In the genomic region with DNA sequence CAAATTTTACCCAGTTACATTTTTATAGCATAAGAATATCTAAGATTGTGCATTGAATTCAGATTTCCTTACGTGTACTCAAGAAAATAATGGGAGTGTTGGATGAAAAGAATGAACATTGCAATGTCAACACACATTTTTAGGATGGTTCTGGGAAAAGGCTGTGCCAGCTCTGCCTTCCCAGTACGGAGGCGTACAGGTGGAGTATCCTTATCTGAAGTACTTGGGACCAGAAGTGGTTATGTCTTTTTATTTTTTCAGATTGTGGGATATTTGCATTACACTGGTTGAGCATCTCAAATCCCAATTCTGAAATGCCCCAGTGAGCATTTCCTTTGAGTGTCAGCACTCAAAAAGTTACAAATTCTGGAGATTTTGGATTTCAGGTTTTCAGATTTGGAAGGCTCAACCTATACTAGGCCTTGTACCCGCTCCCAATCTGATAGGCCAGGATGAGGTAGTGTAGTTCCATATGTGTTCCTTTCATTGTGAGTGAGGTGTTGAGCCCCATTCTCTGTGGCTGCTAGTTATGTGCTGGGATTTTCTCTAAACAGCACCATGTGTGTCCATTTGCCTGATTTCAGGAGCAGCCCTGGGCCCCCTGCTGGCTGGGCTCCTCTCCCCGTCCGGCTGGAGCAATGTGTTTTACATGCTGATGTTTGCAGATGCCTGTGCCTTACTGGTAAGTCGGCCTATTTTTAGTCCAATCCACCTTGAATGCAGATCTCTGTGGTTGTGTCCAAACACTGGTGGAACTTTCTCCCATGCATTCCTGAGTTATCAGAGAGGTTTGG, we compare ENCODE assay signal across 12 cellular contexts.
DNase-seq lines count a peak whose midpoint lies in the region; ATAC-seq and TF ChIP-seq lines count a peak whose summit lies in the region.
"Had no signal": no experiment of that assay in that cellular context is flagged by ENCODE, and none has a peak within 500 bp of the region (broad histone marks: within the 10 kb centered on the region; RNA-seq: fewer than 3 reads in every experiment).

No MANE protein-coding gene starts in this region.

- H3K4me3 Mint-ChIP-seq in activated naive CD8-positive, alpha-beta T cell treated with anti-CD3 and anti-CD28 coated beads, Interleukin-2, amount 10 ng/mL, durations not matched to agents 7 days and 5 days = no peak overlapping the region
- H3K4me3 Mint-ChIP-seq in activated naive CD8-positive, alpha-beta T cell treated with anti-CD3 and anti-CD28 coated beads for 36 hours = no peak overlapping the region
- H3K4me3 Mint-ChIP-seq in glutamatergic neuron (ENCODE audit: unreplicated experiment) = no peak overlapping the region

- peaks cover 12% of the 10 kb centered on the region for H3K9me3 Mint-ChIP-seq in activated naive CD8-positive, alpha-beta T cell treated with anti-CD3 and anti-CD28 coated beads, Interleukin-2, amount 10 ng/mL, durations not matched to agents 7 days and 5 days
- peaks cover 9% of the 10 kb centered on the region for H3K9me3 Mint-ChIP-seq in activated naive CD8-positive, alpha-beta T cell treated with anti-CD3 and anti-CD28 coated beads for 36 hours
- peaks cover 10% of the 10 kb centered on the region for H3K9me3 Mint-ChIP-seq in glutamatergic neuron (ENCODE audit: unreplicated experiment)

- ATAC-seq in activated naive CD8-positive, alpha-beta T cell treated with anti-CD3 and anti-CD28 coated beads, Interleukin-2, amount 10 ng/mL, durations not matched to agents 7 days and 5 days (ENCODE audit: low read depth) = no peak
- ATAC-seq in RWPE2 (ENCODE audit: low read depth) (0 out of 3 replicates have a peak, but pooled peaks have one; percentile 25), upper lobe of right lung (peak; percentile 15)

- H3K27ac Mint-ChIP-seq in activated naive CD8-positive, alpha-beta T cell treated with anti-CD3 and anti-CD28 coated beads, Interleukin-2, amount 10 ng/mL, durations not matched to agents 7 days and 5 days = no peak overlapping the region
- no peak overlapping the region for H3K27ac Mint-ChIP-seq in activated naive CD8-positive, alpha-beta T cell treated with anti-CD3 and anti-CD28 coated beads for 36 hours
- H3K27ac Mint-ChIP-seq in glutamatergic neuron (ENCODE audit: unreplicated experiment) = no peak overlapping the region

- no peaks in the 10 kb centered on the region for H3K27me3 ChIP-seq in RWPE2 (ENCODE audit: insufficient read depth, poor library complexity, severe bottlenecking)
- no peaks in the 10 kb centered on the region for H3K27me3 ChIP-seq in upper lobe of right lung
- no peaks in the 10 kb centered on the region for H3K27me3 ChIP-seq in thyroid gland
- H3K27me3 ChIP-seq: BLaER1 treated with 17β-estradiol and CSF1 and Interleukin-3, amounts not matched to agents 10 nM and 100 nM; spleen had no signal

- 88 to 94% methylated on average over 7 of the region's 7 CpGs for WGBS in thyroid gland, 2 donors

- H3K9me3 ChIP-seq in RWPE2 (ENCODE audit: severe bottlenecking) (peaks cover 5% of the 10 kb centered on the region), upper lobe of right lung (no peaks in the 10 kb centered on the region), thyroid gland (no peaks in the 10 kb centered on the region)

- POLR2A ChIA-PET in activated naive CD8-positive, alpha-beta T cell treated with anti-CD3 and anti-CD28 coated beads, Interleukin-2, amount 10 ng/mL, durations not matched to agents 7 days and 5 days (lab: Charles Lee) = no interaction called here

- intact Hi-C loops in upper lobe of right lung (cut with DNase I) (no loop called here), thyroid gland (cut with DNase I) (no loop called here)

- H3K27me3 Mint-ChIP-seq in activated naive CD8-positive, alpha-beta T cell treated with anti-CD3 and anti-CD28 coated beads, Interleukin-2, amount 10 ng/mL, durations not matched to agents 7 days and 5 days = no peaks in the 10 kb centered on the region
- no peaks in the 10 kb centered on the region for H3K27me3 Mint-ChIP-seq in activated naive CD8-positive, alpha-beta T cell treated with anti-CD3 and anti-CD28 coated beads for 36 hours
- no peaks in the 10 kb centered on the region for H3K27me3 Mint-ChIP-seq in glutamatergic neuron (ENCODE audit: unreplicated experiment)

- H3K4me1 ChIP-seq in RWPE2 (ENCODE audit: insufficient read depth, poor library complexity, severe bottlenecking) = no peaks in the 10 kb centered on the region
- H3K4me1 ChIP-seq in upper lobe of right lung = no peaks in the 10 kb centered on the region
- no peaks in the 10 kb centered on the region for H3K4me1 ChIP-seq in thyroid gland
- H3K4me1 ChIP-seq: spleen had no signal

- H3K36me3 ChIP-seq in RWPE2 (ENCODE audit: low read depth) (0 out of 2 replicates have a peak, but pooled peaks cover 3% of the 10 kb centered on the region), upper lobe of right lung (no peaks in the 10 kb centered on the region), thyroid gland (peaks cover 19 to 20% of the 10 kb centered on the region in 2 donors)

- no peak for TF ChIP-seq POLR2A in thyroid gland (IDR thresholded peaks at IDR 0.05)

- TF ChIP-seq CTCF in RWPE2 (IDR thresholded peaks at IDR 0.05; ENCODE audit: poor library complexity, severe bottlenecking) = peak; percentile 21
- TF ChIP-seq CTCF in glutamatergic neuron (IDR thresholded peaks at IDR 0.05; ENCODE audit: partially characterized antibody, unreplicated experiment) = peak; percentile 13
- TF ChIP-seq CTCF in upper lobe of right lung (IDR thresholded peaks at IDR 0.05) = peak; percentile 18
- TF ChIP-seq CTCF in thyroid gland (IDR thresholded peaks at IDR 0.05) = no peak

- peaks cover 2% of the 10 kb centered on the region for H3K4me1 Mint-ChIP-seq in activated naive CD8-positive, alpha-beta T cell treated with anti-CD3 and anti-CD28 coated beads, Interleukin-2, amount 10 ng/mL, durations not matched to agents 7 days and 5 days
- peaks cover 1% of the 10 kb centered on the region for H3K4me1 Mint-ChIP-seq in activated naive CD8-positive, alpha-beta T cell treated with anti-CD3 and anti-CD28 coated beads for 36 hours
- H3K4me1 Mint-ChIP-seq in glutamatergic neuron (ENCODE audit: low read depth, unreplicated experiment) = peaks cover 2% of the 10 kb centered on the region

- H3K4me3 ChIP-seq in RWPE2 (ENCODE audit: severe bottlenecking) (no peak overlapping the region), upper lobe of right lung (no peak overlapping the region), thyroid gland (replicated peaks in 1 of 3) (no peak overlapping the region)
- H3K4me3 ChIP-seq: BLaER1 treated with 17β-estradiol and CSF1 and Interleukin-3, amounts not matched to agents 10 nM and 100 nM; spleen had no signal

- H3K36me3 Mint-ChIP-seq in activated naive CD8-positive, alpha-beta T cell treated with anti-CD3 and anti-CD28 coated beads, Interleukin-2, amount 10 ng/mL, durations not matched to agents 7 days and 5 days = peaks cover 44% of the 10 kb centered on the region
- H3K36me3 Mint-ChIP-seq in activated naive CD8-positive, alpha-beta T cell treated with anti-CD3 and anti-CD28 coated beads for 36 hours = peaks cover 37% of the 10 kb centered on the region
- peaks cover 32% of the 10 kb centered on the region for H3K36me3 Mint-ChIP-seq in glutamatergic neuron (ENCODE audit: unreplicated experiment)

- no peak overlapping the region for H3K27ac ChIP-seq in RWPE2 (ENCODE audit: poor library complexity, severe bottlenecking)
- H3K27ac ChIP-seq in upper lobe of right lung = no peak overlapping the region
- no peak overlapping the region for H3K27ac ChIP-seq in thyroid gland
- H3K27ac ChIP-seq: BLaER1 treated with 17β-estradiol and CSF1 and Interleukin-3, amounts not matched to agents 10 nM and 100 nM; KMS-11; spleen had no signal

- DNase-seq in activated naive CD8-positive, alpha-beta T cell treated with anti-CD3 and anti-CD28 coated beads, Interleukin-2, amount 10 ng/mL, durations not matched to agents 7 days and 5 days = peak; percentile 2
- DNase-seq in activated naive CD8-positive, alpha-beta T cell treated with anti-CD3 and anti-CD28 coated beads for 36 hours = no peak
- DNase-seq in RWPE2 (ENCODE audit: low spot score) (no peak), glutamatergic neuron (peak; percentile 27), upper lobe of right lung (peak; percentile 62), occipital lobe (lab: John Stamatoyannopoulos, UW) (no peak), activated gamma-delta T cell treated with Interleukin-2 at 50 U/mL for 16 hours (no peak), thyroid gland (no peak)
- DNase-seq: NCI-H510A had no signal

Comparison
In these comparisons a context has a peak if more than half of its experiments do, and no peak if none do; other contexts are left out.
1. DNase-seq: peak in activated naive CD8-positive, alpha-beta T cell treated with anti-CD3 and anti-CD28 coated beads, Interleukin-2, amount 10 ng/mL, durations not matched to agents 7 days and 5 days (single experiment), glutamatergic neuron (single experiment) and upper lobe of right lung (single experiment); none in activated naive CD8-positive, alpha-beta T cell treated with anti-CD3 and anti-CD28 coated beads for 36 hours (single experiment), RWPE2 (single experiment), occipital lobe (single experiment), activated gamma-delta T cell treated with Interleukin-2 at 50 U/mL for 16 hours (single experiment) and thyroid gland (0 of 2).
2. CTCF ChIP-seq: peak in RWPE2 (single experiment), glutamatergic neuron (single experiment) and upper lobe of right lung (single experiment); none in thyroid gland (0 of 6).